In the genomic region with DNA sequence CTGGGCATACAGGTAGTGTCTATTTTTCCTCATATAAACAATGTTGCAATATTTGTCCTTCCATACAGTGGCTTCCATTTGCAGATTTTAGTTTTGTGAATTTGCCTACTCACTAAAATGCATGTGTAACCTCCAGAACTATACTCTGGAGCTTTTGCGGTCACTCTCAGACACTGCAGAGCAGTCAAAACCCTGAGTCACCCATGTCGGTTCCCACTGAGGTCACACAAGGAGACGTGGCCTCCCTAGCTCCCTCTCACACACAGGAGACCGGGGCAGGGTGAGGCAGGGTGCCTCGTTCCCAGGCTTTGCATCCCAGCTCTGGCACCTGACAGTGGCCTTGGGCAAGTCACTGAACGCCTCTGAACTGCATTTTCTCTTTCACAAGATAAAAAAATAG, we compare ENCODE assay signal across 19 cellular contexts. TPM values are rescaled to one million over a fixed set of nuclear protein-coding genes. Genes with fewer than 3 reads are reported as not detected.
DNase-seq lines count a peak whose midpoint lies in the region; ATAC-seq lines count a peak whose summit lies in the region.
"Had no signal": no experiment of that assay in that cellular context is flagged by ENCODE, and none has a peak within 500 bp of the region (broad histone marks: within the 10 kb centered on the region; RNA-seq: fewer than 3 reads in every experiment).

No MANE protein-coding gene starts in this region.

- no peak overlapping the region for H3K4me3 ChIP-seq in GM23248
- H3K4me3 ChIP-seq: skin epidermis had no signal

- no peaks in the 10 kb centered on the region for H3K79me2 ChIP-seq in GM23248 (ENCODE audit: insufficient read depth)

- no peaks in the 10 kb centered on the region for H3F3A ChIP-seq in GM23248 (ENCODE audit: insufficient read depth)

- no peak overlapping the region for H3K4me2 ChIP-seq in GM23248 (ENCODE audit: unreplicated experiment)

- no peaks in the 10 kb centered on the region for H3K9me2 ChIP-seq in GM23248 (ENCODE audit: insufficient read depth)

- in situ Hi-C loops in GM23248 (cut with MboI), result no loop called here

- no peak for ATAC-seq in GM19324 (IDR thresholded peaks at IDR 0.05; ENCODE audit: low FRiP score, unreplicated experiment)
- ATAC-seq: activated T-cell treated with anti-CD3 and anti-CD28 coated beads, Interleukin-2, amount 50 U/mL, for 72 hours; stimulated activated naive CD8-positive, alpha-beta T cell treated with anti-CD3 and anti-CD28 coated beads, Interleukin-15, amount 100 ng/mL, for 72 hours had no signal

- no peak overlapping the region for H3K9ac ChIP-seq in GM23248

- 0 out of 2 replicates have a peak overlapping the region, but pooled peaks have one; percentile 17 for H3K27ac ChIP-seq in GM23248
- H3K27ac ChIP-seq: neutrophil had no signal

- no peaks in the 10 kb centered on the region for H3K27me3 ChIP-seq in GM23248 (replicated peaks; ENCODE audit: insufficient read depth)

- peak; percentile 45 for DNase-seq in 8988T
- peak; percentile 72 for DNase-seq in GM23248
- DNase-seq in RPMI8226, result peak; percentile 20
- DNase-seq in hepatic stellate cell (ENCODE audit: low spot score), result peak; percentile 47
- DNase-seq in activated gamma-delta T cell treated with Interleukin-2 at 50 U/mL for 16 hours, result no peak
- no peak for DNase-seq in activated effector memory CD4-positive, alpha-beta T cell treated with Interleukin-2 at 50 U/mL for 16 hours
- DNase-seq in NCI-H2107 treated with DMSO at 0.1 percent for 48 hours (lab: John Stamatoyannopoulos, UW; ENCODE audit: unreplicated experiment), result no peak
- DNase-seq: activated CD4-positive, alpha-beta T cell treated with anti-CD3 and anti-CD28 coated beads, Interleukin-2, amount 10 ng/mL, durations not matched to agents 7 days and 5 days; activated T-cell treated with anti-CD3 and anti-CD28 coated beads, Interleukin-2, amount 50 U/mL, for 72 hours; amygdala; IMR-90; mammary epithelial cell; NCI-H146; NCI-H524 treated with DMSO at 0.1 percent for 48 hours; stimulated activated naive CD8-positive, alpha-beta T cell treated with anti-CD3 and anti-CD28 coated beads, Interleukin-15, amount 100 ng/mL, for 72 hours; T1000 had no signal

- H3K36me3 ChIP-seq in GM23248 (ENCODE audit: low read depth), result no peaks in the 10 kb centered on the region
- H3K36me3 ChIP-seq: neutrophil had no signal

- H3K4me1 ChIP-seq in GM23248 (ENCODE audit: insufficient read depth), result no peaks in the 10 kb centered on the region

- no peaks in the 10 kb centered on the region for H3K9me3 ChIP-seq in GM23248 (ENCODE audit: low read depth)
- H3K9me3 ChIP-seq: neutrophil had no signal

- 15 to 19% methylated on average over 6 of the region's 6 CpGs for WGBS in GM23248 (ENCODE audit: low coverage in 1 of 2, low lambda C conversion rate in 2 of 2, missing lambda C conversion rate in 2 of 2), 2 experiments

- no peak overlapping the region for H2AFZ ChIP-seq in GM23248

- no peaks in the 10 kb centered on the region for H4K20me1 ChIP-seq in GM23248 (ENCODE audit: insufficient read depth)

RNA-seq across cellular contexts. Expression of gene ZNF354A, which starts 55.5 kb away (rescaled TPM):
- 7.0 and 8.7 TPM in 2 replicates for total RNA-seq in GM23248 (2014; rRNA removed; shearing (Covaris generic))
- 9.2 and 10.6 TPM in 2 replicates for polyA plus RNA-seq in GM23248 (2016; fragmentation: Nextera tagmentation; extraction: Ambion mirVana)

Comparison
In these comparisons a context has a peak if more than half of its experiments do, and no peak if none do; other contexts are left out.
1. DNase-seq: peak in 8988T (single experiment), GM23248 (single experiment), RPMI8226 (single experiment) and hepatic stellate cell (single experiment); none in activated gamma-delta T cell treated with Interleukin-2 at 50 U/mL for 16 hours (single experiment), activated effector memory CD4-positive, alpha-beta T cell treated with Interleukin-2 at 50 U/mL for 16 hours (single experiment) and NCI-H2107 treated with DMSO at 0.1 percent for 48 hours (single experiment).